13 cellular contexts compared by ENCODE assay signal in genomic region chr13:80527400-80527799, GRCh38.
A peak's percentile ranks its signal among the peaks of the same experiment; 100 is the strongest.
DNase-seq lines count a peak whose midpoint lies in the region; TF ChIP-seq lines count a peak whose summit lies in the region.
"Had no signal": no experiment of that assay in that cellular context is flagged by ENCODE, and none has a peak within 500 bp of the region (broad histone marks: within the 10 kb centered on the region; RNA-seq: fewer than 3 reads in every experiment).

No MANE protein-coding gene starts in this region.

- H3F3A ChIP-seq in SK-N-SH (replicated peaks; ENCODE audit: insufficient read depth) = peaks cover 15% of the 10 kb centered on the region

- H3K27me3 ChIP-seq in SK-N-SH (ENCODE audit: insufficient read depth) = no peaks in the 10 kb centered on the region
- H3K27me3 ChIP-seq: BLaER1 had no signal

- POLR2A ChIA-PET in SK-N-SH (lab: Yijun Ruan, JAX) = no interaction called here

- H3K79me2 ChIP-seq in SK-N-SH (ENCODE audit: insufficient read depth) = no peaks in the 10 kb centered on the region

- no peak overlapping the region for H3K4me3 ChIP-seq in SK-N-SH (ENCODE audit: low read depth in 2 of 2, low read length in 1 of 2)
- H3K4me3 ChIP-seq: A549, BLaER1, HAP-1 had no signal

- DNase-seq in DMS 273 treated with DMSO at 0.1 percent for 48 hours (lab: John Stamatoyannopoulos, UW) (peak; percentile 37), SK-N-SH (peak; percentile 46), fibroblast of the conjunctiva (ENCODE audit: low read depth) (peak; percentile 80), NCI-H1694 (lab: John Stamatoyannopoulos, UW) (no peak), CD1c-positive myeloid dendritic cell (ENCODE audit: extremely low spot score) (no peak), GM19240 (ENCODE audit: insufficient read length, low spot score) (no peak)
- DNase-seq: CD4-positive, CD25-positive, alpha-beta regulatory T cell; DMS153; DMS79 treated with DMSO at 0.1 percent for 48 hours; EL had no signal

- CTCF ChIA-PET in SK-N-SH (lab: Yijun Ruan, JAX) = interaction anchor here (0.7 to 1.2 kb wide), 3 partner anchors 19 to 99 kb away, joined by 3 to 4 read pairs (median 4); no protein-coding TSS in a partner anchor

- H3K4me1 ChIP-seq in SK-N-SH (ENCODE audit: control insufficient read depth in 1 of 2, insufficient read depth in 2 of 2, low read depth in 1 of 2, low read length in 1 of 2) = peaks cover 0 to 7% of the 10 kb centered on the region in 2 experiments; a peak in 2 of 4 replicates
- H3K4me1 ChIP-seq: A549, BLaER1, HAP-1 had no signal

- H3K4me2 ChIP-seq in SK-N-SH = no peak overlapping the region
- H3K4me2 ChIP-seq: A549, BLaER1 had no signal

- peak overlapping the region in 1 of 2 experiments; percentile 47; a peak in 2 of 4 replicates for H3K27ac ChIP-seq in SK-N-SH (ENCODE audit: low read depth in 2 of 2, low read length in 1 of 2)
- H3K27ac ChIP-seq: A549, BLaER1 had no signal

- H3K9me2 ChIP-seq in SK-N-SH = no peaks in the 10 kb centered on the region

- H3K9me3 ChIP-seq in SK-N-SH = no peaks in the 10 kb centered on the region
- H3K9me3 ChIP-seq: A549, HAP-1 had no signal

- H3K36me3 ChIP-seq in SK-N-SH (replicated peaks in 1 of 2; ENCODE audit: control insufficient read depth in 1 of 2, insufficient read depth in 2 of 2, low read length in 1 of 2) = no peaks in the 10 kb centered on the region
- H3K36me3 ChIP-seq: BLaER1, HAP-1 had no signal

- 57% methylated on average over 2 of the region's 2 CpGs for WGBS in SK-N-SH (ENCODE audit: low lambda C conversion rate)

- H2AFZ ChIP-seq in SK-N-SH (ENCODE audit: low read depth) = no peak overlapping the region

- no peak; the same call in 1 of the 2 replicates for TF ChIP-seq RAD21 in SK-N-SH (IDR thresholded peaks at IDR 0.05; ENCODE audit: low read length)

- H3K9ac ChIP-seq in SK-N-SH = no peak overlapping the region
- H3K9ac ChIP-seq: BLaER1 had no signal

- no peak for TF ChIP-seq CTCF in SK-N-SH (IDR thresholded peaks at IDR 0.05)

- H4K20me1 ChIP-seq in SK-N-SH (ENCODE audit: insufficient read depth) = no peaks in the 10 kb centered on the region
- H4K20me1 ChIP-seq: BLaER1 had no signal

- peak in 1 of 2 experiments; percentile 79; a peak in 2 of 4 replicates for TF ChIP-seq EP300 in SK-N-SH (IDR thresholded peaks at IDR 0.05; ENCODE audit: borderline replicate concordance in 1 of 2, low read depth in 1 of 2, low read length in 1 of 2)

TF ChIP-seq in SK-N-SH, 30 proteins besides CTCF, POLR2A, EP300 and RAD21:
- TF ChIP-seq SMC3 (IDR thresholded peaks at IDR 0.05; ENCODE audit: low read depth, low read length) = no peak
- peak; percentile 74; the same call in 1 of the 2 replicates for TF ChIP-seq RCOR1 (IDR thresholded peaks at IDR 0.05; ENCODE audit: low read length)
- TF ChIP-seq CHD2 (IDR thresholded peaks at IDR 0.05; ENCODE audit: low read length, partially characterized antibody) = peak; percentile 55
- TF ChIP-seq ELF1 (IDR thresholded peaks at IDR 0.05) = no peak
- peak; percentile 69 for TF ChIP-seq GATA2 (CRISPR knock-in tag; IDR thresholded peaks at IDR 0.05)
- no peak for TF ChIP-seq REST (IDR thresholded peaks at IDR 0.05; ENCODE audit: low read depth, low read length)

Comparison
In these comparisons a context has a peak if more than half of its experiments do, and no peak if none do; other contexts are left out.
1. DNase-seq: peak in DMS 273 treated with DMSO at 0.1 percent for 48 hours (single experiment), SK-N-SH (single experiment) and fibroblast of the conjunctiva (single experiment); none in NCI-H1694 (single experiment), CD1c-positive myeloid dendritic cell (single experiment) and GM19240 (single experiment).